In the genomic region with DNA sequence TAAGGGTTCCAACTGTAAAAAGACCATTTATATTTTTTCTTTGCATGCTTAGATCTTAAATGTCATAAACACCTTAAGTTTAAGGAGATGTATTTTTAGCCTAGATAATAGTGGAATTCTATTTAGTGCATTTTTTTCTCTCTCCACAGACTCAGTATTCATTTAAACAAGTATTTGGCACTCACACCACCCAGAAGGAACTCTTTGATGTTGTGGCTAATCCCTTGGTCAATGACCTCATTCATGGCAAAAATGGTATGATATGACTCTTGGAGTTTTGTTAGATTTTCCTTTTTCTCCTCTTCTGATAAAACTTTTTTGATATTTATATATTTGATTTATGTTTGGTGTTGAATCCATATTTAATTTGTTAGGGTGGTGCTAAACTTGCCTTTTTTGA, we compare ENCODE assay signal across 17 cellular contexts.
"Had no signal": no experiment of that assay in that cellular context is flagged by ENCODE, and none has a peak within 500 bp of the region (broad histone marks: within the 10 kb centered on the region; RNA-seq: fewer than 3 reads in every experiment).

No MANE protein-coding gene starts in this region.

- H3K27me3 Mint-ChIP-seq: stimulated activated naive CD8-positive, alpha-beta T cell treated with anti-CD3 and anti-CD28 coated beads, Interleukin-15, amount 100 ng/mL, for 72 hours; type B pancreatic cell had no signal

- H3K9me3 Mint-ChIP-seq: activated naive CD8-positive, alpha-beta T cell treated with anti-CD3 and anti-CD28 coated beads for 36 hours; activated T-helper 1 cell treated with anti-CD3 and anti-CD28 coated beads, Interleukin-12 subunit alpha, Interleukin-12 subunit beta, Interleukin-2, Interleukin-4 antibody, amounts not matched to agents 30 ng/mL and 10 ng/mL and 1 ng/mL, durations not matched to agents 14 hours and 24 hours and 36 hours; nephron; stimulated activated naive CD8-positive, alpha-beta T cell treated with anti-CD3 and anti-CD28 coated beads, Interleukin-15, amount 100 ng/mL, for 72 hours; type B pancreatic cell had no signal

- DNase-seq: activated CD4-positive, alpha-beta T cell treated with anti-CD3 and anti-CD28 coated beads, Interleukin-2, amount 50 U/mL, for 1 hour; activated CD8-positive, alpha-beta memory T cell treated with anti-CD3 and anti-CD28 coated beads for 24 hours; activated naive CD8-positive, alpha-beta T cell treated with anti-CD3 and anti-CD28 coated beads for 36 hours; erythroblast; hippocampal formation; kidney glomerular epithelial cell; occipital lobe; right cardiac atrium; spleen; stimulated activated CD4-positive, alpha-beta T cell treated with anti-CD3 and anti-CD28 coated beads, Interleukin-1b, Interleukin-23, amount 100 ng/mL, for 48 hours; stimulated activated naive CD8-positive, alpha-beta T cell treated with anti-CD3 and anti-CD28 coated beads, Interleukin-15, amount 100 ng/mL, for 72 hours; T-helper 9 cell had no signal

- H3K4me3 Mint-ChIP-seq: activated naive CD8-positive, alpha-beta T cell treated with anti-CD3 and anti-CD28 coated beads for 36 hours; activated T-helper 1 cell treated with anti-CD3 and anti-CD28 coated beads, Interleukin-12 subunit alpha, Interleukin-12 subunit beta, Interleukin-2, Interleukin-4 antibody, amounts not matched to agents 30 ng/mL and 10 ng/mL and 1 ng/mL, durations not matched to agents 14 hours and 24 hours and 36 hours; nephron; stimulated activated naive CD8-positive, alpha-beta T cell treated with anti-CD3 and anti-CD28 coated beads, Interleukin-15, amount 100 ng/mL, for 72 hours; type B pancreatic cell had no signal

- H3K9me3 ChIP-seq: spleen had no signal

- H3K27me3 ChIP-seq: spleen had no signal

- H3K4me1 ChIP-seq: spleen had no signal

- H3K27ac Mint-ChIP-seq: activated naive CD8-positive, alpha-beta T cell treated with anti-CD3 and anti-CD28 coated beads for 36 hours; activated T-helper 1 cell treated with anti-CD3 and anti-CD28 coated beads, Interleukin-12 subunit alpha, Interleukin-12 subunit beta, Interleukin-2, Interleukin-4 antibody, amounts not matched to agents 30 ng/mL and 10 ng/mL and 1 ng/mL, durations not matched to agents 14 hours and 24 hours and 36 hours; nephron; progenitor cell of endocrine pancreas; type B pancreatic cell had no signal

- H3K4me1 Mint-ChIP-seq: nephron; stimulated activated naive CD8-positive, alpha-beta T cell treated with anti-CD3 and anti-CD28 coated beads, Interleukin-15, amount 100 ng/mL, for 72 hours had no signal

- ATAC-seq: activated CD4-positive, CD25-positive, alpha-beta regulatory T cell treated with anti-CD3 and anti-CD28 coated beads, Interleukin-2, amount 50 U/mL, for 24 hours; right cardiac atrium; stimulated activated naive CD8-positive, alpha-beta T cell treated with anti-CD3 and anti-CD28 coated beads, Interleukin-15, amount 100 ng/mL, for 72 hours had no signal

- H3K27ac ChIP-seq: spleen had no signal

- H3K4me3 ChIP-seq: spleen had no signal
